ENCODE assay signal across 1 cellular context in the genomic region with DNA sequence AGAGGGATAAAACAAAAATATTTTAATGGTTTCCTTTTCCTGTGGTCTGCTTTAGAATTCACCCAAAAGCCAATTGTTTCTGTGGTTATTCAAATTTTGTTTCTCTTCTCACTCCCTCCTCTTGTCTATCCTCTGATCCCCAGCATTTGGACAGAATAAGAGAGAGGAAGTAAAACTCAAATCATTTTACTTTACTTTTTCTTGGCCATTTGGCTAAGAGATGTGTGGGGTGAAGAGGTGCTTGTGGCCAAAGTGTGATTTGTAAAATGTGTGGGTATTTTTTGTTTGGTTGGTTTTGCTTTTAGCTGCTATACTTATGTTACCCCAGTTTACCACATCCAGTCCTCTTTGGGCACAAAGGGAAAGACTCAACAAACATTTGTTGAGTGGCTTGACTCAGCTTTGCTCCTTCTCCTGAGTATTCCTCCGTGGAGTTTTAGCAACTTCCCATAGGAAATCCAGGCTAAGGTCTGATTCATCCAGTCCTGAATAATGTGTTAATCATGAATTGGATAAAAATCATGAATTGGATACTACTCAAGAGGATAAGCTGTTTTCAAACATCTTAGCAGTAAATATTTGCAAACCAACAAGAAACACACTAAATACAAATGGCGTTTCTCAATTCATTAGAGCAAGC.
TF ChIP-seq lines count a peak whose summit lies in the region.

No MANE protein-coding gene starts in this region.

TF ChIP-seq in GM12878, 131 proteins besides CTCF, POLR2A, EP300 and RAD21 (continued from another document and continues in another):
- TF ChIP-seq FOXM1 (IDR thresholded peaks at IDR 0.05; ENCODE audit: low read depth, low read length) (peak; percentile 91; the same call in 1 of the 2 replicates), RELA (IDR thresholded peaks at IDR 0.05; ENCODE audit: borderline replicate concordance, partially characterized antibody) (peak; percentile 28), GABPA (IDR thresholded peaks at IDR 0.05; ENCODE audit: low read depth) (0 out of 2 replicates have a peak, but pooled peaks have one; percentile 43), JUND (IDR thresholded peaks at IDR 0.05; ENCODE audit: low read depth, low read length) (no peak), ZNF592 (IDR thresholded peaks at IDR 0.05) (no peak), IRF5 (IDR thresholded peaks at IDR 0.05; ENCODE audit: borderline replicate concordance) (no peak), CHD1 (IDR thresholded peaks at IDR 0.05; ENCODE audit: low read depth, low read length) (no peak), SIN3A (IDR thresholded peaks at IDR 0.05; ENCODE audit: low read depth, low read length) (no peak), SPI1 (IDR thresholded peaks at IDR 0.05; ENCODE audit: borderline replicate concordance, insufficient read depth, low read depth, low read length) (peak; percentile 92), WRNIP1 (IDR thresholded peaks at IDR 0.05; ENCODE audit: borderline replicate concordance, low read depth, low read length) (no peak), PML (IDR thresholded peaks at IDR 0.05; ENCODE audit: low read length) (peak; percentile 70; the same call in 1 of the 2 replicates), YY1 (IDR thresholded peaks at IDR 0.05; ENCODE audit: low read depth, low read length) (no peak), POLR2AphosphoS2 (IDR thresholded peaks at IDR 0.05; ENCODE audit: low read depth, low read length) (no peak), ZNF384 (IDR thresholded peaks at IDR 0.05; ENCODE audit: borderline replicate concordance, low read depth, low read length) (no peak), ATF7 (IDR thresholded peaks at IDR 0.05; ENCODE audit: low read depth) (peak; percentile 71; the same call in 1 of the 2 replicates), JUNB (IDR thresholded peaks at IDR 0.05) (no peak), BCL11A (IDR thresholded peaks at IDR 0.05; ENCODE audit: low read depth, low read length) (peak; percentile 73; the same call in 1 of the 2 replicates), NR2C2 (IDR thresholded peaks at IDR 0.05; ENCODE audit: borderline replicate concordance, control insufficient read depth, insufficient read length, low read depth) (no peak), MTA2 (IDR thresholded peaks at IDR 0.05; ENCODE audit: low read depth) (peak; percentile 93), LARP7 (IDR thresholded peaks at IDR 0.05) (no peak), ETV6 (conservative IDR thresholded peaks at IDR 0.05 in 1 of 2, IDR thresholded peaks at IDR 0.05 in 1 of 2; ENCODE audit: borderline replicate concordance in 1 of 2, low read depth in 1 of 2) (peak in 1 of 2 experiments; percentile 51; a peak in 1 of 4 replicates), POU2F2 (IDR thresholded peaks at IDR 0.05; ENCODE audit: borderline replicate concordance, low read depth, low read length) (peak; percentile 90), ZSCAN29 (IDR thresholded peaks at IDR 0.05) (no peak), ZNF217 (IDR thresholded peaks at IDR 0.05) (peak; percentile 85), MTA3 (IDR thresholded peaks at IDR 0.05; ENCODE audit: borderline replicate concordance, low read length) (peak; percentile 94), KLF5 (IDR thresholded peaks at IDR 0.05; ENCODE audit: partially characterized antibody) (no peak), YBX1 (IDR thresholded peaks at IDR 0.05) (no peak), MXI1 (IDR thresholded peaks at IDR 0.05; ENCODE audit: low read depth, low read length) (no peak), HDGF (IDR thresholded peaks at IDR 0.05) (no peak), IKZF1 (conservative IDR thresholded peaks at IDR 0.05) (peak; percentile 94), BHLHE40 (IDR thresholded peaks at IDR 0.05; ENCODE audit: borderline replicate concordance in 1 of 2, low read depth in 2 of 2, low read length in 1 of 2) (peak; percentile 54 to 75), CHD2 (IDR thresholded peaks at IDR 0.05; ENCODE audit: borderline replicate concordance, low read depth, low read length) (no peak), ZNF687 (IDR thresholded peaks at IDR 0.05) (no peak), TBL1XR1 (IDR thresholded peaks at IDR 0.05; ENCODE audit: low read depth, low read length) (peak; percentile 93), ATF2 (IDR thresholded peaks at IDR 0.05; ENCODE audit: low read length) (peak; percentile 89), IKZF2 (IDR thresholded peaks at IDR 0.05) (peak; percentile 96), HCFC1 (IDR thresholded peaks at IDR 0.05; ENCODE audit: low read length) (no peak), MEF2B (IDR thresholded peaks at IDR 0.05; ENCODE audit: partially characterized antibody, poor library complexity, severe bottlenecking) (peak; percentile 78)
- TF ChIP-seq, protein P1, sequence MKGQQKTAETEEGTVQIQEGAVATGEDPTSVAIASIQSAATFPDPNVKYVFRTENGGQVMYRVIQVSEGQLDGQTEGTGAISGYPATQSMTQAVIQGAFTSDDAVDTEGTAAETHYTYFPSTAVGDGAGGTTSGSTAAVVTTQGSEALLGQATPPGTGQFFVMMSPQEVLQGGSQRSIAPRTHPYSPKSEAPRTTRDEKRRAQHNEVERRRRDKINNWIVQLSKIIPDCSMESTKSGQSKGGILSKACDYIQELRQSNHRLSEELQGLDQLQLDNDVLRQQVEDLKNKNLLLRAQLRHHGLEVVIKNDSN (IDR thresholded peaks at IDR 0.05; ENCODE audit: borderline replicate concordance, extremely low read length, insufficient read depth, low read depth, low read length) = no peak
- TF ChIP-seq, protein P2, sequence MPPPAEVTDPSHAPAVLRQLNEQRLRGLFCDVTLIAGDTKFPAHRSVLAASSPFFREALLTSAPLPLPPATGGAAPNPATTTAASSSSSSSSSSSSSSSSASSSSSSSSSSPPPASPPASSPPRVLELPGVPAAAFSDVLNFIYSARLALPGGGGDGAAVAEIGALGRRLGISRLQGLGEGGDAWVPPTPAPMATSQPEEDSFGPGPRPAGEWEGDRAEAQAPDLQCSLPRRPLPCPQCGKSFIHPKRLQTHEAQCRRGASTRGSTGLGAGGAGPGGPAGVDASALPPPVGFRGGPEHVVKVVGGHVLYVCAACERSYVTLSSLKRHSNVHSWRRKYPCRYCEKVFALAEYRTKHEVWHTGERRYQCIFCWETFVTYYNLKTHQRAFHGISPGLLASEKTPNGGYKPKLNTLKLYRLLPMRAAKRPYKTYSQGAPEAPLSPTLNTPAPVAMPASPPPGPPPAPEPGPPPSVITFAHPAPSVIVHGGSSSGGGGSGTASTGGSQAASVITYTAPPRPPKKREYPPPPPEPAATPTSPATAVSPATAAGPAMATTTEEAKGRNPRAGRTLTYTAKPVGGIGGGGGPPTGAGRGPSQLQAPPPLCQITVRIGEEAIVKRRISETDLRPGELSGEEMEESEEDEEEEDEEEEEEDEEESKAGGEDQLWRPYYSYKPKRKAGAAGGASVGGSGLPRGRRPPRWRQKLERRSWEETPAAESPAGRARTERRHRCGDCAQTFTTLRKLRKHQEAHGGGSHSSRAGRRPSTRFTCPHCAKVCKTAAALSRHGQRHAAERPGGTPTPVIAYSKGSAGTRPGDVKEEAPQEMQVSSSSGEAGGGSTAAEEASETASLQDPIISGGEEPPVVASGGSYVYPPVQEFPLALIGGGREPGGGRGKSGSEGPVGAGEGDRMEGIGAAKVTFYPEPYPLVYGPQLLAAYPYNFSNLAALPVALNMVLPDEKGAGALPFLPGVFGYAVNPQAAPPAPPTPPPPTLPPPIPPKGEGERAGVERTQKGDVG (CRISPR knock-in tag; IDR thresholded peaks at IDR 0.05) = no peak
- TF ChIP-seq, protein P3, sequence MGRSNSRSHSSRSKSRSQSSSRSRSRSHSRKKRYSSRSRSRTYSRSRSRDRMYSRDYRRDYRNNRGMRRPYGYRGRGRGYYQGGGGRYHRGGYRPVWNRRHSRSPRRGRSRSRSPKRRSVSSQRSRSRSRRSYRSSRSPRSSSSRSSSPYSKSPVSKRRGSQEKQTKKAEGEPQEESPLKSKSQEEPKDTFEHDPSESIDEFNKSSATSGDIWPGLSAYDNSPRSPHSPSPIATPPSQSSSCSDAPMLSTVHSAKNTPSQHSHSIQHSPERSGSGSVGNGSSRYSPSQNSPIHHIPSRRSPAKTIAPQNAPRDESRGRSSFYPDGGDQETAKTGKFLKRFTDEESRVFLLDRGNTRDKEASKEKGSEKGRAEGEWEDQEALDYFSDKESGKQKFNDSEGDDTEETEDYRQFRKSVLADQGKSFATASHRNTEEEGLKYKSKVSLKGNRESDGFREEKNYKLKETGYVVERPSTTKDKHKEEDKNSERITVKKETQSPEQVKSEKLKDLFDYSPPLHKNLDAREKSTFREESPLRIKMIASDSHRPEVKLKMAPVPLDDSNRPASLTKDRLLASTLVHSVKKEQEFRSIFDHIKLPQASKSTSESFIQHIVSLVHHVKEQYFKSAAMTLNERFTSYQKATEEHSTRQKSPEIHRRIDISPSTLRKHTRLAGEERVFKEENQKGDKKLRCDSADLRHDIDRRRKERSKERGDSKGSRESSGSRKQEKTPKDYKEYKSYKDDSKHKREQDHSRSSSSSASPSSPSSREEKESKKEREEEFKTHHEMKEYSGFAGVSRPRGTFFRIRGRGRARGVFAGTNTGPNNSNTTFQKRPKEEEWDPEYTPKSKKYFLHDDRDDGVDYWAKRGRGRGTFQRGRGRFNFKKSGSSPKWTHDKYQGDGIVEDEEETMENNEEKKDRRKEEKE (IDR thresholded peaks at IDR 0.05) = no peak
